In the genomic region with DNA sequence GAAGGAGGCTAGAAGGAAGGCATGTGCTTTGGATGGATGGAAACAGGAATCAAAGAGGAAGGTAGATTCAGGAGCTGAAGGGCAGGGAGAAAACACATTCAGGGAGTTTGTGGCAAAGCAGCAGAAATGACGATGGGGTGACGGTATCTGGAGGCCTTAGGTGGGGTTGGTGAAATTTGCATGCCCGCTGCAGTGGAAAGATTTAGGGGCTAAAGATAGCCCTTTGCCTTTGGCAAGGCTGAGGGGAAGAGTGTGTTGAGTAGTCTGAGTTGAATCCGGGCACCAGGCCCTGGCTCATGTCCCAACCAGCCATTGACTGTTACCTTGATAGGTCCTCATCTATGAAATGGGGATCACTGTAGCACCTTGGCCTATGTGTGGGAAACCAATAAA, we compare ENCODE assay signal across 8 cellular contexts. TPM values are rescaled to one million over a fixed set of nuclear protein-coding genes. Genes with fewer than 3 reads are reported as not detected.
A peak's percentile ranks its signal among the peaks of the same experiment; 100 is the strongest.
DNase-seq lines count a peak whose midpoint lies in the region; ATAC-seq and TF ChIP-seq lines count a peak whose summit lies in the region.

No MANE protein-coding gene starts in this region.

- peaks cover 22% of the 10 kb centered on the region for H3K36me3 Mint-ChIP-seq in Calu3 (ENCODE audit: insufficient read depth, unreplicated experiment)
- peaks cover 23% of the 10 kb centered on the region for H3K36me3 Mint-ChIP-seq in endothelial cell (ENCODE audit: low read depth, unreplicated experiment)

- intact Hi-C loops in Calu3 (cut with micrococcal nuclease; ENCODE audit: unreplicated experiment): loop anchor here (10.0 kb wide), 1 partner anchor 52 kb away; no protein-coding TSS in a partner anchor

- H3K4me3 Mint-ChIP-seq in Calu3 (ENCODE audit: low read depth, unreplicated experiment): peak overlapping the region; percentile 77
- H3K4me3 Mint-ChIP-seq in endothelial cell (ENCODE audit: unreplicated experiment): peak overlapping the region; percentile 85

- H3K4me1 Mint-ChIP-seq in Calu3 (ENCODE audit: low read depth, unreplicated experiment) (peaks cover 14% of the 10 kb centered on the region), endothelial cell (ENCODE audit: unreplicated experiment) (peaks cover 15% of the 10 kb centered on the region)

- BruUV-seq in Calu3 (replicated peaks; lab: Mats Ljungman, UMichigan): no TSS peak

- DNase-seq in Calu3 (no peak), OCI-M1 (lab: John Stamatoyannopoulos, UW) (peak; percentile 25), endothelial cell (ENCODE audit: low spot score) (no peak), iPS-NIHi7 (ENCODE audit: extremely low spot score) (no peak), COR-L47 (lab: John Stamatoyannopoulos, UW) (no peak), NCI-H1105 treated with DMSO at 0.1 percent for 48 hours (lab: John Stamatoyannopoulos, UW) (no peak)

- H3K9me3 Mint-ChIP-seq in Calu3 (ENCODE audit: low read depth, unreplicated experiment) (no peaks in the 10 kb centered on the region), endothelial cell (ENCODE audit: unreplicated experiment) (no peaks in the 10 kb centered on the region)

- H3K4me3 ChIP-seq in neuron (ENCODE audit: low read length): peak overlapping the region; percentile 90

- H3K27ac Mint-ChIP-seq in Calu3 (ENCODE audit: unreplicated experiment): no peak overlapping the region
- H3K27ac Mint-ChIP-seq in endothelial cell (ENCODE audit: unreplicated experiment): peak overlapping the region; percentile 76

- no peak overlapping the region for H2AFZ ChIP-seq in neuron (ENCODE audit: low read depth, low read length)

- ATAC-seq in HG03442 (IDR thresholded peaks at IDR 0.05; ENCODE audit: unreplicated experiment): no peak

- no peaks in the 10 kb centered on the region for H3K27me3 Mint-ChIP-seq in Calu3 (ENCODE audit: unreplicated experiment)
- H3K27me3 Mint-ChIP-seq in endothelial cell (ENCODE audit: unreplicated experiment): peaks cover 11% of the 10 kb centered on the region

- H3K9me3 ChIP-seq in neuron (ENCODE audit: low read length): peaks cover 5% of the 10 kb centered on the region

- CTCF ChIA-PET in Calu3 (lab: Charles Lee): no interaction called here

- TF ChIP-seq CTCF in Calu3 (IDR thresholded peaks at IDR 0.05; ENCODE audit: unreplicated experiment) (no peak), endothelial cell (IDR thresholded peaks at IDR 0.05; ENCODE audit: unreplicated experiment) (no peak)

- peaks cover 34% of the 10 kb centered on the region for H3K36me3 ChIP-seq in neuron (ENCODE audit: insufficient read depth, low read length)

- H3K4me1 ChIP-seq in neuron (ENCODE audit: insufficient read depth, low read length): peaks cover 35% of the 10 kb centered on the region

- H3K27me3 ChIP-seq in neuron (ENCODE audit: insufficient read depth, low read length): no peaks in the 10 kb centered on the region

RNA-seq across cellular contexts. Expression of gene GZF1, which starts 1.3 kb away (rescaled TPM):
- total RNA-seq in Calu3 (2022) (4.5 and 5.0 TPM in 2 replicates), endothelial cell (ENCODE audit: unreplicated experiment) (9.6 TPM)

RNA-seq across cellular contexts. Expression of gene NXT1, which starts 12.7 kb away (rescaled TPM):
- total RNA-seq in Calu3 (2022) (7.2 and 7.9 TPM in 2 replicates), endothelial cell (ENCODE audit: unreplicated experiment) (24.5 TPM)

RNA-seq across cellular contexts. Expression of gene NAPB, which starts 58.0 kb away (rescaled TPM):
- total RNA-seq in Calu3 (2022) (4.6 and 4.8 TPM in 2 replicates), endothelial cell (ENCODE audit: unreplicated experiment) (9.6 TPM)
